ENCODE assay signal across 8 cellular contexts in genomic region chr9:101399641-101399965, GRCh38. TPM values are rescaled to one million over a fixed set of nuclear protein-coding genes. Genes with fewer than 3 reads are reported as not detected.
DNase-seq lines count a peak whose midpoint lies in the region; ATAC-seq, FAIRE-seq and TF ChIP-seq lines count a peak whose summit lies in the region.

No MANE protein-coding gene starts in this region.

- no peak overlapping the region for H3K18ac ChIP-seq in H1 (ENCODE audit: extremely low read depth, low read length)

- no peak overlapping the region for H3K4ac ChIP-seq in H1 (replicated peaks; ENCODE audit: insufficient read length, low read depth, low read length)

- no peak overlapping the region for H2BK120ac ChIP-seq in H1 (replicated peaks; ENCODE audit: low read depth, low read length)

- CTCF ChIA-PET in H1 (lab: Charles Lee; ENCODE audit: partially characterized antibody) = interaction anchor here (1.8 to 2.0 kb wide), 2 partner anchors 11 to 50 kb away, joined by 5 to 6 read pairs; no protein-coding TSS in a partner anchor

- POLR2A ChIA-PET in H1 (lab: Charles Lee; ENCODE audit: partially characterized antibody) = interaction anchor here (0.8 to 1.7 kb wide), 2 partner anchors 10 to 172 kb away, joined by 3 to 4 read pairs; no protein-coding TSS in a partner anchor

- H4K8ac ChIP-seq in H1 (ENCODE audit: extremely low read depth, insufficient read depth, low read length) = no peak overlapping the region

- H3K36me3 ChIP-seq in ES-I3 (ENCODE audit: insufficient read depth, low read length) (peaks cover 5% of the 10 kb centered on the region; the same call in 1 of the 2 replicates), OCI-LY3 (replicated peaks; ENCODE audit: low read depth, low read length) (peaks cover 70% of the 10 kb centered on the region), H1 (ENCODE audit: control insufficient read depth in 2 of 4, insufficient read depth in 4 of 4, low read length in 3 of 4) (peaks cover 2 to 46% (median 32%) of the 10 kb centered on the region in 4 experiments), ovary (peaks cover 4% of the 10 kb centered on the region)

- H4K20me1 ChIP-seq in OCI-LY3 (ENCODE audit: insufficient read depth, low read length) = no peaks in the 10 kb centered on the region; the same call in 1 of the 2 replicates
- H4K20me1 ChIP-seq in H1 (replicated peaks in 1 of 2; ENCODE audit: control insufficient read depth in 1 of 2, insufficient read depth in 2 of 2, low read length in 2 of 2) = no peaks in the 10 kb centered on the region

- intact Hi-C loops in ovary (cut with DNase I) = loop anchor here in 1 of 4 donors (5.0 kb wide), 1 partner anchor 133 kb away; the partner anchor contains the start of gene RNF20

- H3K4me2 ChIP-seq in OCI-LY3 (ENCODE audit: low read length) (peak overlapping the region; percentile 96), H1 (ENCODE audit: insufficient read depth in 1 of 2, low read depth in 2 of 2, low read length in 2 of 2) (peak overlapping the region; percentile 64 to 65)

- no peak for ATAC-seq in GM19452 (IDR thresholded peaks at IDR 0.05; ENCODE audit: unreplicated experiment)
- ATAC-seq in GM19463 (IDR thresholded peaks at IDR 0.05; ENCODE audit: unreplicated experiment) = no peak

- no peak for TF ChIP-seq CTCF in OCI-LY3 (IDR thresholded peaks at IDR 0.05; ENCODE audit: low read depth, low read length)
- no peak for TF ChIP-seq CTCF in H1 (IDR thresholded peaks at IDR 0.05; ENCODE audit: control extremely low read depth in 1 of 3, insufficient read depth in 1 of 3, low read depth in 1 of 3, low read length in 3 of 3)
- TF ChIP-seq CTCF in ovary (IDR thresholded peaks at IDR 0.05) = no peak

- TF ChIP-seq RAD21 in H1 (IDR thresholded peaks at IDR 0.05 in 1 of 2, conservative IDR thresholded peaks at IDR 0.05 in 1 of 2; ENCODE audit: low read depth in 2 of 2, low read length in 2 of 2) = no peak

- H2AFZ ChIP-seq in OCI-LY3 (ENCODE audit: low read depth, low read length) = no peak overlapping the region
- no peak overlapping the region for H2AFZ ChIP-seq in H1 (ENCODE audit: low read length)

- no peaks in the 10 kb centered on the region; the same call in 1 of the 2 replicates for H3K23me2 ChIP-seq in H1 (ENCODE audit: low read depth, low read length)

- H3K4me1 ChIP-seq in ES-I3 (ENCODE audit: insufficient read depth, low read length) = peaks cover 7% of the 10 kb centered on the region; the same call in 1 of the 2 replicates
- H3K4me1 ChIP-seq in OCI-LY3 (ENCODE audit: low read length) = peaks cover 17% of the 10 kb centered on the region
- peaks cover 0 to 4% (median 3%) of the 10 kb centered on the region in 4 experiments; a peak in 3 of 7 replicates for H3K4me1 ChIP-seq in H1 (replicated peaks in 1 of 4; ENCODE audit: control insufficient read depth in 3 of 4, insufficient read depth in 4 of 4, low read length in 3 of 4)
- peaks cover 2% of the 10 kb centered on the region for H3K4me1 ChIP-seq in ovary (ENCODE audit: insufficient read depth)

- H3K27ac ChIP-seq in OCI-LY3 (ENCODE audit: low read length) (no peak overlapping the region), H1 (ENCODE audit: low read depth, low read length) (no peak overlapping the region), ovary (peak overlapping the region; percentile 70 to 72)

- H2BK12ac ChIP-seq in H1 (ENCODE audit: low read depth, low read length) = no peak overlapping the region

- H3K56ac ChIP-seq in H1 (replicated peaks; ENCODE audit: insufficient read length, low read depth, low read length) = no peak overlapping the region

- no peak overlapping the region for H2BK15ac ChIP-seq in H1 (ENCODE audit: low read length)

- H3K27me3 ChIP-seq in OCI-LY3 (ENCODE audit: low read depth, low read length) = no peaks in the 10 kb centered on the region
- H3K27me3 ChIP-seq in H1 (replicated peaks in 1 of 4; ENCODE audit: control insufficient read depth in 3 of 4, extremely low read depth in 1 of 4, insufficient read depth in 3 of 4, low read length in 3 of 4) = no peaks in the 10 kb centered on the region
- no peaks in the 10 kb centered on the region for H3K27me3 ChIP-seq in ovary

- no peak for DNase-seq in H1 (ENCODE audit: low read depth in 1 of 2, low spot score in 2 of 2)
- no peak for DNase-seq in ovary
- DNase-seq in NCI-H1417 treated with DMSO at 0.1 percent for 48 hours (lab: John Stamatoyannopoulos, UW) = no peak
- no peak for DNase-seq in SKM-1 treated with dmso at 0.1 percent for 144 hours (lab: John Stamatoyannopoulos, UW; ENCODE audit: unreplicated experiment)

- H4K91ac ChIP-seq in H1 (replicated peaks; ENCODE audit: insufficient read length, low read length) = no peak overlapping the region

- H3K79me2 ChIP-seq in OCI-LY3 (ENCODE audit: low read length) = peaks cover 59% of the 10 kb centered on the region
- H3K79me2 ChIP-seq in H1 (ENCODE audit: control insufficient read depth in 1 of 2, insufficient read depth in 2 of 2, low read length in 2 of 2) = peaks cover 14 to 50% of the 10 kb centered on the region in 2 experiments

- H4K5ac ChIP-seq in H1 (ENCODE audit: insufficient read length, low read depth, low read length) = no peak overlapping the region

- H2BK20ac ChIP-seq in H1 (ENCODE audit: low read length) = no peak overlapping the region

- TF ChIP-seq POLR2A in H1 (IDR thresholded peaks at IDR 0.05; ENCODE audit: control extremely low read depth in 1 of 2, low read depth in 2 of 2, low read length in 2 of 2) = no peak
- TF ChIP-seq POLR2A in ovary (IDR thresholded peaks at IDR 0.05) = no peak

- H3K23ac ChIP-seq in H1 (ENCODE audit: insufficient read length) = no peak overlapping the region

- H3K9me3 ChIP-seq in ES-I3 (ENCODE audit: control insufficient read depth, insufficient read depth, low read length) (peaks cover 7% of the 10 kb centered on the region; the same call in 1 of the 2 replicates), OCI-LY3 (ENCODE audit: insufficient read depth, low read length) (peaks cover 3% of the 10 kb centered on the region; the same call in 1 of the 2 replicates), H1 (ENCODE audit: insufficient read depth in 2 of 2, low read depth in 1 of 2, low read length in 1 of 2) (peaks cover 0 to 4% of the 10 kb centered on the region in 2 experiments; a peak in 1 of 4 replicates), ovary (peaks cover 3 to 12% of the 10 kb centered on the region in 2 donors)

- peak overlapping the region; percentile 82; the same call in 1 of the 2 replicates for H3K9ac ChIP-seq in ES-I3 (ENCODE audit: low read depth, low read length)
- H3K9ac ChIP-seq in OCI-LY3 (ENCODE audit: low read length) = peak overlapping the region; percentile 83
- peak overlapping the region in 1 of 4 experiments; percentile 75; a peak in 1 of 7 replicates for H3K9ac ChIP-seq in H1 (replicated peaks in 1 of 4; ENCODE audit: extremely low read depth in 1 of 4, low read depth in 3 of 4, low read length in 3 of 4)

- no peak overlapping the region for H2AK5ac ChIP-seq in H1 (ENCODE audit: low read depth, low read length)

- no peak overlapping the region for H2BK5ac ChIP-seq in H1 (ENCODE audit: low read depth, low read length)

- H3K4me3 ChIP-seq in OCI-LY3 (ENCODE audit: low read length) (peak overlapping the region; percentile 90), H1 (ENCODE audit: extremely low read depth in 1 of 4, insufficient read depth in 2 of 4, low read depth in 3 of 4, low read length in 4 of 4) (peak overlapping the region; percentile 57 to 85 (median 72); a peak in 5 of 8 replicates), ovary (peak overlapping the region; percentile 84)

- H3K14ac ChIP-seq in H1 (ENCODE audit: insufficient read length) = no peak overlapping the region

- peaks cover 2% of the 10 kb centered on the region; the same call in 1 of the 2 replicates for H3K79me1 ChIP-seq in H1 (ENCODE audit: low read depth, low read length)

- TF ChIP-seq EP300 in H1 (IDR thresholded peaks at IDR 0.05; ENCODE audit: borderline replicate concordance in 1 of 2, low read depth in 2 of 2, low read length in 2 of 2) (no peak), ovary (IDR thresholded peaks at IDR 0.05) (no peak)

- FAIRE-seq in H1 (lab: Jason Lieb, UNC) = no peak

- 98% methylated on average over 2 of the region's 2 CpGs; no CpG with 5 or more reads in 1 of the 2 experiments for WGBS in H1 (ENCODE audit: extremely low coverage in 1 of 2, insufficient coverage in 1 of 2, insufficient read length in 1 of 2, insufficient replicate concordance in 2 of 2, low coverage in 1 of 2, low lambda C conversion rate in 2 of 2, missing lambda C conversion rate in 1 of 2), 2 experiments
- 4 to 16% (median 8%) methylated on average over 2 of the region's 2 CpGs for WGBS in ovary, 3 donors

RNA-seq across cellular contexts. Expression of gene ZNF189, which starts 1.0 kb away (rescaled TPM):
- total RNA-seq in H1 (2021; fragmentation: NEBNext Ultra II Directional; extraction: Animal tissue kit (Norgen Biotek cat#: 25700)) = 11.9 and 12.3 TPM in 2 replicates
- 1.1 and 1.9 TPM in 2 replicates for polyA plus RNA-seq in H1 (2011; rRNA removed)
- polyA plus RNA-seq in H1 (2011; cell fraction: cytosol; rRNA removed) = 3.0 TPM
- polyA plus RNA-seq in H1 (2011; cell fraction: nucleus; rRNA removed) = 1.3 TPM
- polyA plus RNA-seq in H1 (2012, experiment 1 of 2) = 5.3 to 11.0 TPM (median 6.4 TPM) in 4 replicates
- polyA plus RNA-seq in H1 (2012, experiment 2 of 2) = 0.64 TPM
- 6.0 TPM for polyA plus RNA-seq in H1 (2013, experiment 1 of 2)
- polyA plus RNA-seq in H1 (2013, experiment 2 of 2) = 5.9 TPM
- polyA minus RNA-seq in H1 (2011; rRNA and poly(A)+ RNA removed) = 5.1 and 6.1 TPM in 2 replicates
- polyA minus RNA-seq in H1 (2011; cell fraction: cytosol; rRNA and poly(A)+ RNA removed) = 6.5 TPM
- 15.6 TPM for polyA minus RNA-seq in H1 (2011; cell fraction: nucleus; rRNA and poly(A)+ RNA removed)
- total RNA-seq in ovary = 10 to 100 TPM; 14.9 to 30.5 (median 25.1) TPM
- polyA plus RNA-seq in ovary = 10 to 100 TPM; 11.3 to 25.4 TPM

RNA-seq across cellular contexts. Expression of gene MRPL50, which starts 1.2 kb away (rescaled TPM):
- total RNA-seq in H1 (2021; fragmentation: NEBNext Ultra II Directional; extraction: Animal tissue kit (Norgen Biotek cat#: 25700)) = 24.0 and 25.1 TPM in 2 replicates
- polyA plus RNA-seq in H1 (2011; rRNA removed) (8.4 and 17.8 TPM in 2 replicates), ovary (10 to 100 TPM in 1 of 2 donors, 1 to 10 TPM in 1; 9.2 to 12.9 TPM)
- polyA plus RNA-seq in H1 (2011; cell fraction: cytosol; rRNA removed) = 14.9 TPM
- polyA plus RNA-seq in H1 (2011; cell fraction: nucleus; rRNA removed) = 3.2 TPM
- 12.1 to 18.8 TPM (median 14.8 TPM) in 4 replicates for polyA plus RNA-seq in H1 (2012, experiment 1 of 2)
- 11.9 TPM for polyA plus RNA-seq in H1 (2012, experiment 2 of 2)
- 18.6 TPM for polyA plus RNA-seq in H1 (2013, experiment 1 of 2)
- 19.2 TPM for polyA plus RNA-seq in H1 (2013, experiment 2 of 2)
- polyA minus RNA-seq in H1 (2011; rRNA and poly(A)+ RNA removed) = 4.3 TPM in 2 replicates
- 3.9 TPM for polyA minus RNA-seq in H1 (2011; cell fraction: cytosol; rRNA and poly(A)+ RNA removed)
- polyA minus RNA-seq in H1 (2011; cell fraction: nucleus; rRNA and poly(A)+ RNA removed) = 7.3 TPM
- 10 to 100 TPM; 13.1 to 16.9 (median 15.2) TPM for total RNA-seq in ovary

RNA-seq across cellular contexts. Expression of gene BAAT, which starts 14.8 kb away (rescaled TPM):
- 0.17 TPM in 1 of 2 replicates, not detected in the other for total RNA-seq in H1 (2021; fragmentation: NEBNext Ultra II Directional; extraction: Animal tissue kit (Norgen Biotek cat#: 25700))
- polyA plus RNA-seq in H1 (2011; rRNA removed) = 0.08 and 0.09 TPM in 2 replicates
- polyA plus RNA-seq in H1 (2011; cell fraction: cytosol; rRNA removed) = 0.12 TPM
- 0.13 TPM for polyA plus RNA-seq in H1 (2011; cell fraction: nucleus; rRNA removed)
- polyA plus RNA-seq in H1 (2012, experiment 1 of 2) = 0.10 to 0.15 TPM (median 0.11 TPM) in 3 of 4 replicates, not detected in the other
- polyA plus RNA-seq in H1 (2012, experiment 2 of 2) = not detected
- 0.16 TPM for polyA plus RNA-seq in H1 (2013, experiment 1 of 2)
- polyA plus RNA-seq in H1 (2013, experiment 2 of 2) = 0.17 TPM
- polyA minus RNA-seq in H1 (2011; rRNA and poly(A)+ RNA removed) = 0.19 and 0.20 TPM in 2 replicates
- not detected for polyA minus RNA-seq in H1 (2011; cell fraction: cytosol; rRNA and poly(A)+ RNA removed)
- polyA minus RNA-seq in H1 (2011; cell fraction: nucleus; rRNA and poly(A)+ RNA removed) = 0.50 TPM
- under 1 TPM in 3 of 7 donors, not detected in 4; 0.10 to 0.31 (median 0.12) TPM for total RNA-seq in ovary
- not detected for polyA plus RNA-seq in ovary

RNA-seq across cellular contexts. Expression of gene ALDOB, which starts 36.0 kb away (rescaled TPM):
- not detected in 2 replicates for total RNA-seq in H1 (2021; fragmentation: NEBNext Ultra II Directional; extraction: Animal tissue kit (Norgen Biotek cat#: 25700))
- polyA plus RNA-seq in H1 (2011; rRNA removed) = not detected in 2 replicates
- polyA plus RNA-seq in H1 (2011; cell fraction: cytosol; rRNA removed) = not detected
- polyA plus RNA-seq in H1 (2011; cell fraction: nucleus; rRNA removed) = not detected
- not detected in 4 replicates for polyA plus RNA-seq in H1 (2012, experiment 1 of 2)
- not detected for polyA plus RNA-seq in H1 (2012, experiment 2 of 2)
- not detected for polyA plus RNA-seq in H1 (2013, experiment 1 of 2)
- polyA plus RNA-seq in H1 (2013, experiment 2 of 2) = not detected
- polyA minus RNA-seq in H1 (2011; rRNA and poly(A)+ RNA removed) = not detected in 2 replicates
- not detected for polyA minus RNA-seq in H1 (2011; cell fraction: cytosol; rRNA and poly(A)+ RNA removed)
- polyA minus RNA-seq in H1 (2011; cell fraction: nucleus; rRNA and poly(A)+ RNA removed) = not detected
- total RNA-seq in ovary = 10 to 100 TPM in 1 of 7 donors, 1 to 10 TPM in 2, under 1 TPM in 2, not detected in 2; 0.37 to 14.7 (median 1.0) TPM
- under 1 TPM; 0.18 to 0.27 TPM for polyA plus RNA-seq in ovary

Comparison
In these comparisons a context has a peak if more than half of its experiments do, and no peak if none do; other contexts are left out.
1. H3K27ac ChIP-seq: peak in ovary (2 of 2); none in OCI-LY3 (single experiment) and H1 (single experiment).
2. Peak in every context shown above with its lines, with median percentiles within 50 percentile points of each other: H3K4me3 ChIP-seq.